8 cellular contexts compared by ENCODE assay signal in the genomic region with DNA sequence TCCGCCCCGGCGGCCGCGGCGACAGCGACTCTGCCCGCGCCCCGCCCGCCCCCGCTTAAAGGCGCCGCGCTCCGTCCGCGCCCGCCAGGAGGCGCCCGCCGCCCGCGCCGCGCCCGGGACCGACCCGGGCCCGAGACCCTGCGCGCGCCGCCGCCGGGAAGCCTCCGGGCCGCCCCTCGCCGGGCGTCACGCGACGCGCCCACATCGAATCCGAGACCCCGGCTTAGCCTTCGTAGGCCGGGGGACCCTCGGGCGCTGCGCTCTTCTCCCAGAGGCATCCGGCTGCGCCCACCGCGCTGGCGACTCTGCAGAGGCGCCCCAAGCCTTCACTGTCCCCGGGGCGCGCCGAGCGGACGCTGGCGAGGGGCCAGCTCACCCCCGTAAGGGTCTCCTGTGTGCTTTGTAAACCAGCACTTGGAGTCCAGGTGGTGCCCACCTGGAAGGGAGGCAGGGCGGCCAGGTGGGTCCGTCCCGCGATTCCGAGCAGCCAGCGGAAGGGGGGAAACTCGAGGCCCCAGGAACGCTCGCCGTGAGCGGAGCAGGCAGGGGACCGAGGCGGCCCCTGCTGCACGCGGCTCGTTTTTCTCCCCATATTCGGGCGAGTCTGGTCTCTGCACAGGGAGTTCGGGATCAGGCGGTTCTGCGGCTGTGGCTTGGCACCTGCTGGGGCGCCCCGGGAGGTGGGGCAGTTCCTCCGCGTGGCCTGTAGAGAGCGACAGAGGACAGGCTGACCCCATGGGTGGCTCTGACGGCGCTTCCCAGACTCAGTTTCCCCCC. TPM values are rescaled to one million over a fixed set of nuclear protein-coding genes. Genes with fewer than 3 reads are reported as not detected.
DNase-seq lines count a peak whose midpoint lies in the region; ATAC-seq and TF ChIP-seq lines count a peak whose summit lies in the region.

No MANE protein-coding gene starts in this region.

- H3K27me3 Mint-ChIP-seq in stimulated activated memory B cell treated with anti-CD40 and anti-IgM and Interleukin-4, amounts not matched to agents 10 μg/mL and 1 μg/mL and 100 μg/mL, for 72 hours: no peaks in the 10 kb centered on the region

- H3K4me3 ChIP-seq in epithelial cell of esophagus (ENCODE audit: low read length): peak overlapping the region; percentile 56

- TF ChIP-seq CTCF in epithelial cell of esophagus (IDR thresholded peaks at IDR 0.05; ENCODE audit: insufficient read depth, low read depth, low read length, missing control alignments): peak; percentile 63

- H3K9me3 Mint-ChIP-seq in stimulated activated memory B cell treated with anti-CD40 and anti-IgM and Interleukin-4, amounts not matched to agents 10 μg/mL and 1 μg/mL and 100 μg/mL, for 72 hours: no peaks in the 10 kb centered on the region

- DNase-seq in EL (peak; percentile 57), NCI-H748 (lab: John Stamatoyannopoulos, UW; ENCODE audit: unreplicated experiment) (peak; percentile 76), epithelial cell of esophagus (ENCODE audit: low read depth) (peak; percentile 67), mucosa of gallbladder (ENCODE audit: low spot score) (peak; percentile 59), islet precursor cell (no peak)
- peak; percentile 67 for DNase-seq in activated CD8-positive, alpha-beta memory T cell treated with anti-CD3 and anti-CD28 coated beads, Interleukin-2, amount 50 U/mL, for 4 hours

- peaks cover 68% of the 10 kb centered on the region for H3K4me1 Mint-ChIP-seq in stimulated activated memory B cell treated with anti-CD40 and anti-IgM and Interleukin-4, amounts not matched to agents 10 μg/mL and 1 μg/mL and 100 μg/mL, for 72 hours

- ATAC-seq in HG02763 (IDR thresholded peaks at IDR 0.05; ENCODE audit: unreplicated experiment): peak; percentile 50
- peak; percentile 53 for ATAC-seq in stimulated activated memory B cell treated with anti-CD40 and anti-IgM and Interleukin-4, amounts not matched to agents 10 μg/mL and 1 μg/mL and 100 μg/mL, for 72 hours

- peak overlapping the region; percentile 83 for H3K4me3 Mint-ChIP-seq in stimulated activated memory B cell treated with anti-CD40 and anti-IgM and Interleukin-4, amounts not matched to agents 10 μg/mL and 1 μg/mL and 100 μg/mL, for 72 hours

- no peaks in the 10 kb centered on the region for H3K36me3 Mint-ChIP-seq in stimulated activated memory B cell treated with anti-CD40 and anti-IgM and Interleukin-4, amounts not matched to agents 10 μg/mL and 1 μg/mL and 100 μg/mL, for 72 hours

- H3K27ac Mint-ChIP-seq in stimulated activated memory B cell treated with anti-CD40 and anti-IgM and Interleukin-4, amounts not matched to agents 10 μg/mL and 1 μg/mL and 100 μg/mL, for 72 hours: peak overlapping the region; percentile 92

RNA-seq across cellular contexts. Expression of gene ABCA2, which starts 0.4 kb away (rescaled TPM):
- 298 TPM for total RNA-seq in mucosa of gallbladder

RNA-seq across cellular contexts. Expression of gene FUT7, which starts 3.4 kb away (rescaled TPM):
- 0.26 TPM for total RNA-seq in mucosa of gallbladder

RNA-seq across cellular contexts. Expression of gene NPDC1, which starts 17.5 kb away (rescaled TPM):
- 376 TPM for total RNA-seq in mucosa of gallbladder

RNA-seq across cellular contexts. Expression of gene ENTPD2, which starts 25.4 kb away (rescaled TPM):
- total RNA-seq in mucosa of gallbladder: 41.1 TPM

RNA-seq across cellular contexts. Expression of gene CLIC3, which starts 32.1 kb away (rescaled TPM):
- total RNA-seq in mucosa of gallbladder: 2.2 TPM
